25 cellular contexts compared by ENCODE assay signal in the genomic region with DNA sequence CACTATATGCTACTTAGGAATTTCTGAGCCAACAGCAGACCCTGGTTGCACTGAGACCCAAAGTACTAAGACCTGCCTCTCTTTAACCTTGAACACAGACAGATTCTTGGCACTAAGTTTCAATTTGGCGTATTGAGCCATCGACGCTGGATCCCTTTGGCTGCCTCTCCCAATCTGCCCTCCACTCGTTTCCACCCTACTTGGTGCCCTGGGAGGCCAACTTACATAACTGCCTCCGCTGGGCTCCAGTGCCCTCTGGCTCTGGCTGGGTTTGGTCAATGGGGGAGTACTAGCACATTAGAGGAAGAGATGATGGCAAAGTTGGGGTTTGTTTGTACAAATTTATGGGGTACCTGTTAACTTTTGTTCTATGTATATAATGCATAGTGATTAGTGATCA.
"Had no signal": no experiment of that assay in that cellular context is flagged by ENCODE, and none has a peak within 500 bp of the region (broad histone marks: within the 10 kb centered on the region; RNA-seq: fewer than 3 reads in every experiment).

No MANE protein-coding gene starts in this region.

- H3K4me3 Mint-ChIP-seq: activated B cell treated with CpG ODN at 0.5 μM for 24 hours; activated CD4-positive, alpha-beta memory T cell treated with anti-CD3 and anti-CD28 coated beads, Interleukin-2, amount 10 ng/mL, durations not matched to agents 7 days and 5 days; activated naive CD8-positive, alpha-beta T cell treated with anti-CD3 and anti-CD28 coated beads, Interleukin-2, amount 10 ng/mL, durations not matched to agents 7 days and 5 days; T-helper 1 cell treated with Interleukin-12 subunit alpha and Interleukin-12 subunit beta and Interleukin-4 antibody, amounts not matched to agents 30 μg/mL and 1 μg/mL, for 36 hours had no signal

- H3K9me3 Mint-ChIP-seq: activated B cell treated with CpG ODN at 0.5 μM for 24 hours had no signal

- FAIRE-seq: RCC 7860 had no signal

- H3K4me1 ChIP-seq: adrenal gland had no signal

- H3K27ac Mint-ChIP-seq: activated CD4-positive, alpha-beta memory T cell treated with anti-CD3 and anti-CD28 coated beads, Interleukin-2, amount 10 ng/mL, durations not matched to agents 7 days and 5 days; activated naive CD8-positive, alpha-beta T cell treated with anti-CD3 and anti-CD28 coated beads, Interleukin-2, amount 10 ng/mL, durations not matched to agents 7 days and 5 days had no signal

- H3K4me2 ChIP-seq: KMS-11 had no signal

- H3K4me3 ChIP-seq: adrenal gland, coronary artery, MG63 had no signal

- H3K36me3 ChIP-seq: adrenal gland, MG63 had no signal

- H3K27me3 ChIP-seq: adrenal gland, MG63 had no signal

- H3K9ac ChIP-seq: KMS-11 had no signal

- DNase-seq: activated B cell treated with CpG ODN at 0.5 μM for 24 hours; activated CD4-positive, alpha-beta memory T cell treated with anti-CD3 and anti-CD28 coated beads, Interleukin-2, amount 10 ng/mL, durations not matched to agents 7 days and 5 days; activated CD4-positive, alpha-beta T cell treated with anti-CD3 and anti-CD28 coated beads for 1 hour; activated CD4-positive, alpha-beta T cell treated with anti-CD3 and anti-CD28 coated beads, Interleukin-2, amount 50 U/mL, for 1 hour; activated gamma-delta T cell; activated naive CD4-positive, alpha-beta T cell treated with anti-CD3 and anti-CD28 coated beads, Interleukin-2, amount 50 U/mL, for 16 hours; activated naive CD8-positive, alpha-beta T cell treated with anti-CD3 and anti-CD28 coated beads, Interleukin-2, amount 10 ng/mL, durations not matched to agents 7 days and 5 days; anterior cingulate cortex; MG63; MV-4-11; NCI-H1092 treated with DMSO at 0.1 percent for 48 hours; NCI-H1417 treated with DMSO at 0.1 percent for 48 hours; NCI-H1694; NCI-H2029; NCI-H2107; NCI-H2171 treated with DMSO at 0.1 percent for 48 hours; NCI-H226; NCI-H510A treated with DMSO at 0.1 percent for 48 hours; SHP77 treated with DMSO at 0.1 percent for 48 hours; T-helper 9 cell had no signal

- H3K27me3 Mint-ChIP-seq: activated B cell treated with CpG ODN at 0.5 μM for 24 hours; activated CD4-positive, alpha-beta memory T cell treated with anti-CD3 and anti-CD28 coated beads, Interleukin-2, amount 10 ng/mL, durations not matched to agents 7 days and 5 days; activated naive CD8-positive, alpha-beta T cell treated with anti-CD3 and anti-CD28 coated beads, Interleukin-2, amount 10 ng/mL, durations not matched to agents 7 days and 5 days had no signal

- H3K9me3 ChIP-seq: adrenal gland, MG63 had no signal

- H3K27ac ChIP-seq: adrenal gland, coronary artery, KMS-11 had no signal
